Comparison of ENCODE assay signal across 12 cellular contexts in genomic region chr17:49836111-49837030, GRCh38. TPM values are rescaled to one million over a fixed set of nuclear protein-coding genes. Genes with fewer than 3 reads are reported as not detected.
DNase-seq lines count a peak whose midpoint lies in the region; ATAC-seq, FAIRE-seq and TF ChIP-seq lines count a peak whose summit lies in the region.
"Had no signal": no experiment of that assay in that cellular context is flagged by ENCODE, and none has a peak within 500 bp of the region (broad histone marks: within the 10 kb centered on the region; RNA-seq: fewer than 3 reads in every experiment).

No MANE protein-coding gene starts in this region.

- H3K9me3 Mint-ChIP-seq in Calu3 (ENCODE audit: low read depth, unreplicated experiment), result no peaks in the 10 kb centered on the region
- H3K9me3 Mint-ChIP-seq: activated B cell treated with CpG ODN at 0.5 μM for 24 hours; activated naive CD8-positive, alpha-beta T cell treated with anti-CD3 and anti-CD28 coated beads, Interleukin-2, amount 10 ng/mL, durations not matched to agents 7 days and 5 days had no signal

- CTCF ChIA-PET in Calu3 (lab: Charles Lee), result interaction anchor here (0.6 kb wide), 1 partner anchor 192 kb away, joined by 4 read pairs; no protein-coding TSS in a partner anchor

- H3K9ac ChIP-seq in parathyroid adenoma, result no peak overlapping the region

- no peak for TF ChIP-seq CTCF in Calu3 (IDR thresholded peaks at IDR 0.05; ENCODE audit: unreplicated experiment)
- TF ChIP-seq CTCF in parathyroid adenoma (IDR thresholded peaks at IDR 0.05), result no peak

- H3K36me3 ChIP-seq in parathyroid adenoma (ENCODE audit: control insufficient read depth, insufficient read depth, low read length), result no peaks in the 10 kb centered on the region
- H3K36me3 ChIP-seq in SJCRH30, result no peaks in the 10 kb centered on the region; the same call in 1 of the 2 replicates

- H3K27me3 ChIP-seq in parathyroid adenoma (ENCODE audit: control insufficient read depth, insufficient read depth, low read length) (no peaks in the 10 kb centered on the region), SJCRH30 (no peaks in the 10 kb centered on the region)
- H3K27me3 ChIP-seq: testis had no signal

- peaks cover 48% of the 10 kb centered on the region for H3K36me3 Mint-ChIP-seq in Calu3 (ENCODE audit: insufficient read depth, unreplicated experiment)

- peak; percentile 79 for FAIRE-seq in RCC 7860 (lab: Jason Lieb, UNC)

- peak overlapping the region; percentile 89 for H3K27ac Mint-ChIP-seq in Calu3 (ENCODE audit: unreplicated experiment)
- H3K27ac Mint-ChIP-seq: activated B cell treated with CpG ODN at 0.5 μM for 24 hours; activated naive CD8-positive, alpha-beta T cell treated with anti-CD3 and anti-CD28 coated beads, Interleukin-2, amount 10 ng/mL, durations not matched to agents 7 days and 5 days had no signal

- H3K27me3 Mint-ChIP-seq in Calu3 (ENCODE audit: unreplicated experiment), result no peaks in the 10 kb centered on the region
- H3K27me3 Mint-ChIP-seq: activated B cell treated with CpG ODN at 0.5 μM for 24 hours; activated naive CD8-positive, alpha-beta T cell treated with anti-CD3 and anti-CD28 coated beads, Interleukin-2, amount 10 ng/mL, durations not matched to agents 7 days and 5 days had no signal

- H3K4me1 ChIP-seq in parathyroid adenoma (no peaks in the 10 kb centered on the region), SJCRH30 (no peaks in the 10 kb centered on the region)

- intact Hi-C loops in Calu3 (cut with micrococcal nuclease; ENCODE audit: unreplicated experiment), result no loop called here

- no peak overlapping the region for H2AFZ ChIP-seq in parathyroid adenoma

- H3K79me2 ChIP-seq in parathyroid adenoma, result peaks cover 3% of the 10 kb centered on the region

- no peak overlapping the region for H3K4me2 ChIP-seq in parathyroid adenoma (ENCODE audit: low read length)

- no peak for ATAC-seq in HG03196 (IDR thresholded peaks at IDR 0.05; ENCODE audit: unreplicated experiment)
- no peak for ATAC-seq in HG03460 (IDR thresholded peaks at IDR 0.05; ENCODE audit: unreplicated experiment)
- ATAC-seq: HCT116 had no signal

- peaks cover 37% of the 10 kb centered on the region for H3K4me1 Mint-ChIP-seq in Calu3 (ENCODE audit: low read depth, unreplicated experiment)
- H3K4me1 Mint-ChIP-seq: activated naive CD8-positive, alpha-beta T cell treated with anti-CD3 and anti-CD28 coated beads, Interleukin-2, amount 10 ng/mL, durations not matched to agents 7 days and 5 days had no signal

- BruUV-seq in Calu3 (replicated peaks; lab: Mats Ljungman, UMichigan), result TSS peak; percentile 26

- no peak overlapping the region for H3K4me3 ChIP-seq in parathyroid adenoma (ENCODE audit: low read depth, low read length)
- H3K4me3 ChIP-seq in SJCRH30, result no peak overlapping the region
- H3K4me3 ChIP-seq: testis had no signal

- H3K27ac ChIP-seq in parathyroid adenoma, result peak overlapping the region; percentile 25
- no peak overlapping the region for H3K27ac ChIP-seq in SJCRH30
- H3K27ac ChIP-seq: testis had no signal

- DNase-seq in Calu3 (peak; percentile 57), RCC 7860 (ENCODE audit: low spot score) (peak; percentile 79), fibroblast of peridontal ligament (ENCODE audit: extremely low read depth) (peak; percentile 19), SJCRH30 (no peak), CD1c-positive myeloid dendritic cell (ENCODE audit: extremely low spot score) (no peak)
- DNase-seq: activated B cell treated with CpG ODN at 0.5 μM for 24 hours; activated naive CD8-positive, alpha-beta T cell treated with anti-CD3 and anti-CD28 coated beads, Interleukin-2, amount 10 ng/mL, durations not matched to agents 7 days and 5 days; testis had no signal

- no peaks in the 10 kb centered on the region for H3K9me3 ChIP-seq in parathyroid adenoma (ENCODE audit: control insufficient read depth, low read length)
- no peaks in the 10 kb centered on the region for H3K9me3 ChIP-seq in SJCRH30 (replicated peaks)
- H3K9me3 ChIP-seq: testis had no signal

- H3K4me3 Mint-ChIP-seq in Calu3 (ENCODE audit: low read depth, unreplicated experiment), result peak overlapping the region; percentile 69
- H3K4me3 Mint-ChIP-seq: activated B cell treated with CpG ODN at 0.5 μM for 24 hours; activated naive CD8-positive, alpha-beta T cell treated with anti-CD3 and anti-CD28 coated beads, Interleukin-2, amount 10 ng/mL, durations not matched to agents 7 days and 5 days had no signal

RNA-seq across cellular contexts. Expression of gene TAC4, which starts 11.5 kb away (rescaled TPM):
- total RNA-seq in Calu3 (2022), result not detected in 2 replicates
- total RNA-seq in SJCRH30 (2014; rRNA removed; shearing (Covaris generic)), result not detected in 2 replicates
- total RNA-seq: activated B cell treated with CpG ODN at 0.5 μM for 24 hours; activated naive CD8-positive, alpha-beta T cell treated with anti-CD3 and anti-CD28 coated beads, Interleukin-2, amount 10 ng/mL, durations not matched to agents 7 days and 5 days; testis had no signal

RNA-seq across cellular contexts. Expression of gene KAT7, which starts 47.9 kb away (rescaled TPM):
- 90.6 and 96.7 TPM in 2 replicates for total RNA-seq in Calu3 (2022)
- total RNA-seq in SJCRH30 (2014; rRNA removed; shearing (Covaris generic)), result 38.5 and 40.1 TPM in 2 replicates

Comparison
In these comparisons a context has a peak if more than half of its experiments do, and no peak if none do; other contexts are left out.
1. DNase-seq: peak in Calu3 (single experiment), RCC 7860 (single experiment) and fibroblast of peridontal ligament (single experiment); none in SJCRH30 (0 of 2) and CD1c-positive myeloid dendritic cell (single experiment).